18 cellular contexts compared by ENCODE assay signal in genomic region chr15:71708052-71708432, GRCh38.
DNase-seq lines count a peak whose midpoint lies in the region; ATAC-seq and TF ChIP-seq lines count a peak whose summit lies in the region.
"Had no signal": no experiment of that assay in that cellular context is flagged by ENCODE, and none has a peak within 500 bp of the region (broad histone marks: within the 10 kb centered on the region; RNA-seq: fewer than 3 reads in every experiment).

No MANE protein-coding gene starts in this region.

- intact Hi-C loops in breast epithelium (cut with DNase I; ENCODE audit: low total_unique reads): no loop called here
- intact Hi-C loops in MCF 10A (cut with micrococcal nuclease): no loop called here
- intact Hi-C loops in heart right ventricle (cut with DNase I): no loop called here
- intact Hi-C loops in posterior vena cava (cut with DNase I): no loop called here
- intact Hi-C loops in CD14-positive monocyte (cut with micrococcal nuclease): no loop called here

- no peak overlapping the region for H3K9ac ChIP-seq in trophoblast cell (ENCODE audit: low read length)

- no peak overlapping the region for H3K4me3 Mint-ChIP-seq in MCF 10A (ENCODE audit: unreplicated experiment)
- no peak overlapping the region for H3K4me3 Mint-ChIP-seq in CD14-positive monocyte
- H3K4me3 Mint-ChIP-seq: CD4-positive, CD25-positive, alpha-beta regulatory T cell; memory B cell; stimulated activated memory B cell treated with anti-CD40 and anti-IgM and Interleukin-4, amounts not matched to agents 10 μg/mL and 1 μg/mL and 100 μg/mL, for 72 hours had no signal

- no peak overlapping the region for H2AFZ ChIP-seq in trophoblast cell (ENCODE audit: insufficient read depth, low read length, poor library complexity)

- no peak overlapping the region for H2BK12ac ChIP-seq in trophoblast cell (ENCODE audit: low read length)

- no peak overlapping the region for H3K18ac ChIP-seq in trophoblast cell (ENCODE audit: low read length)

- no peak overlapping the region for H2AK5ac ChIP-seq in trophoblast cell (ENCODE audit: low read length)

- TF ChIP-seq POLR2A in breast epithelium (IDR thresholded peaks at IDR 0.05): no peak

- peak overlapping the region; percentile 17 for H3K4me2 ChIP-seq in trophoblast cell (ENCODE audit: low read length)

- H3K27ac ChIP-seq in breast epithelium: peak overlapping the region; percentile 77 to 80
- peak overlapping the region in 9 of 10 donors; percentile 39 to 86 (median 52) for H3K27ac ChIP-seq in heart right ventricle
- H3K27ac ChIP-seq in trophoblast cell (ENCODE audit: low read depth, low read length): no peak overlapping the region
- H3K27ac ChIP-seq: 22Rv1, neutrophil had no signal

- no peaks in the 10 kb centered on the region for H3K27me3 ChIP-seq in breast epithelium
- H3K27me3 ChIP-seq in heart right ventricle: no peaks in the 10 kb centered on the region
- H3K27me3 ChIP-seq in trophoblast cell (ENCODE audit: insufficient read depth, low read length): no peaks in the 10 kb centered on the region

- H3K4ac ChIP-seq in trophoblast cell (ENCODE audit: low read depth, low read length): no peak overlapping the region

- H3K9me3 ChIP-seq in breast epithelium: no peaks in the 10 kb centered on the region
- no peaks in the 10 kb centered on the region for H3K9me3 ChIP-seq in heart right ventricle
- H3K9me3 ChIP-seq in trophoblast cell (ENCODE audit: insufficient read depth, low read depth, low read length): peaks cover 2% of the 10 kb centered on the region
- H3K9me3 ChIP-seq: neutrophil had no signal

- no peaks in the 10 kb centered on the region for H3K79me2 ChIP-seq in trophoblast cell (ENCODE audit: control insufficient read depth, insufficient read depth, low read length, poor library complexity)

- H3K36me3 ChIP-seq in breast epithelium: no peaks in the 10 kb centered on the region
- H3K36me3 ChIP-seq in heart right ventricle: no peaks in the 10 kb centered on the region
- no peaks in the 10 kb centered on the region for H3K36me3 ChIP-seq in trophoblast cell (ENCODE audit: control insufficient read depth in 1 of 2, insufficient read depth in 2 of 2, low read length in 2 of 2)
- H3K36me3 ChIP-seq: neutrophil had no signal

- no peak overlapping the region for H4K8ac ChIP-seq in trophoblast cell (ENCODE audit: low read depth, low read length)

- TF ChIP-seq CTCF in breast epithelium (IDR thresholded peaks at IDR 0.05) (no peak), MCF 10A (IDR thresholded peaks at IDR 0.05; ENCODE audit: unreplicated experiment) (no peak), heart right ventricle (IDR thresholded peaks at IDR 0.05) (no peak), CD14-positive monocyte (IDR thresholded peaks at IDR 0.05) (no peak)

- no peak overlapping the region for H3K14ac ChIP-seq in trophoblast cell (ENCODE audit: low read length)

- H3K79me1 ChIP-seq in trophoblast cell (ENCODE audit: low read length): no peaks in the 10 kb centered on the region

- ATAC-seq in heart right ventricle (peak in 7 of 8 donors; percentile 29 to 72 (median 60)), HG02884 (IDR thresholded peaks at IDR 0.05; ENCODE audit: unreplicated experiment) (no peak)
- ATAC-seq: stimulated activated memory B cell treated with anti-CD40 and anti-IgM and Interleukin-4, amounts not matched to agents 10 μg/mL and 1 μg/mL and 100 μg/mL, for 72 hours had no signal

- H3K23ac ChIP-seq in trophoblast cell (ENCODE audit: low read length): no peak overlapping the region

- no peak overlapping the region for H2BK5ac ChIP-seq in trophoblast cell (ENCODE audit: low read depth, low read length, poor library complexity)

- POLR2A ChIA-PET in MCF 10A (lab: Yijun Ruan, JAX): interaction anchor here (1.6 kb wide), 1 partner anchor 13 kb away, joined by 3 read pairs; no protein-coding TSS in a partner anchor

- CTCF ChIA-PET in MCF 10A (lab: Yijun Ruan, JAX): interaction anchor here (1.3 kb wide), 1 partner anchor 23 kb away, joined by 5 read pairs; no protein-coding TSS in a partner anchor

- no peak overlapping the region for H4K91ac ChIP-seq in trophoblast cell (ENCODE audit: low read depth, low read length)

- H3K4me1 ChIP-seq in breast epithelium: peaks cover 0 to 4% of the 10 kb centered on the region in 2 donors
- H3K4me1 ChIP-seq in heart right ventricle: peaks cover 10 to 70% (median 57%) of the 10 kb centered on the region in 9 donors
- H3K4me1 ChIP-seq in trophoblast cell (ENCODE audit: control insufficient read depth in 1 of 2, insufficient read depth in 2 of 2, low read length in 2 of 2): peaks cover 9 to 18% of the 10 kb centered on the region in 2 experiments

- H3K27ac Mint-ChIP-seq in MCF 10A (ENCODE audit: low read depth, unreplicated experiment) (no peak overlapping the region), CD14-positive monocyte (no peak overlapping the region)
- H3K27ac Mint-ChIP-seq: CD4-positive, CD25-positive, alpha-beta regulatory T cell; memory B cell; stimulated activated memory B cell treated with anti-CD40 and anti-IgM and Interleukin-4, amounts not matched to agents 10 μg/mL and 1 μg/mL and 100 μg/mL, for 72 hours had no signal

- H3K4me3 ChIP-seq in breast epithelium: peak overlapping the region in 1 of 3 donors; percentile 7
- H3K4me3 ChIP-seq in heart right ventricle: no peak overlapping the region
- no peak overlapping the region for H3K4me3 ChIP-seq in trophoblast cell (ENCODE audit: low read depth, low read length)

- BruUV-seq in MCF 10A (replicated peaks; lab: Mats Ljungman, UMichigan): no TSS peak

- H3K36me3 Mint-ChIP-seq in MCF 10A (ENCODE audit: insufficient read depth, unreplicated experiment) (peaks cover 2% of the 10 kb centered on the region), CD14-positive monocyte (no peaks in the 10 kb centered on the region)
- H3K36me3 Mint-ChIP-seq: CD4-positive, CD25-positive, alpha-beta regulatory T cell; memory B cell; stimulated activated memory B cell treated with anti-CD40 and anti-IgM and Interleukin-4, amounts not matched to agents 10 μg/mL and 1 μg/mL and 100 μg/mL, for 72 hours had no signal

- no peak overlapping the region for H2BK120ac ChIP-seq in trophoblast cell (ENCODE audit: insufficient read depth, low read length, poor library complexity)

- no peaks in the 10 kb centered on the region for H3K9me3 Mint-ChIP-seq in MCF 10A (ENCODE audit: unreplicated experiment)
- peaks cover 0 to 6% (median 1%) of the 10 kb centered on the region in 7 donors for H3K9me3 Mint-ChIP-seq in CD14-positive monocyte
- H3K9me3 Mint-ChIP-seq: CD4-positive, CD25-positive, alpha-beta regulatory T cell; memory B cell; stimulated activated memory B cell treated with anti-CD40 and anti-IgM and Interleukin-4, amounts not matched to agents 10 μg/mL and 1 μg/mL and 100 μg/mL, for 72 hours had no signal

- WGBS in heart right ventricle, 2 donors: 49 to 59% methylated on average over 4 of the region's 4 CpGs
- WGBS in trophoblast cell (ENCODE audit: extremely low coverage, insufficient coverage, insufficient read length): no CpG with 5 or more reads among the region's 4 CpGs

- H3K4me1 Mint-ChIP-seq in MCF 10A (ENCODE audit: insufficient read depth, unreplicated experiment): peaks cover 5% of the 10 kb centered on the region
- H3K4me1 Mint-ChIP-seq in CD14-positive monocyte: no peaks in the 10 kb centered on the region
- H3K4me1 Mint-ChIP-seq: memory B cell; stimulated activated memory B cell treated with anti-CD40 and anti-IgM and Interleukin-4, amounts not matched to agents 10 μg/mL and 1 μg/mL and 100 μg/mL, for 72 hours had no signal

- DNase-seq in breast epithelium (ENCODE audit: low spot score in 2 of 2) (no peak), MCF 10A (ENCODE audit: unreplicated experiment) (no peak), heart right ventricle (no peak), trophoblast cell (no peak), posterior vena cava (ENCODE audit: low spot score) (no peak), T-helper 1 cell (no peak), CD14-positive monocyte (ENCODE audit: low spot score) (no peak)
- DNase-seq: activated CD4-positive, alpha-beta T cell treated with anti-CD3 and anti-CD28 coated beads, Interleukin-2, amount 50 U/mL, for 4 hours; activated T-cell treated with anti-CD3 and anti-CD28 coated beads, Interleukin-2, amount 50 U/mL, for 48 hours; CD4-positive, CD25-positive, alpha-beta regulatory T cell; erythroblast; NCI-H1105; NCI-H446 treated with DMSO at 0.1 percent for 48 hours had no signal

- no peaks in the 10 kb centered on the region for H3K27me3 Mint-ChIP-seq in MCF 10A (ENCODE audit: insufficient read depth, unreplicated experiment)
- peaks cover 6 to 13% (median 10%) of the 10 kb centered on the region in 3 donors for H3K27me3 Mint-ChIP-seq in CD14-positive monocyte (ENCODE audit: low read depth in 3 of 3)

- H4K12ac ChIP-seq in trophoblast cell (ENCODE audit: low read depth, low read length): no peak overlapping the region
